ENCODE assay signal across 8 cellular contexts in the genomic region with DNA sequence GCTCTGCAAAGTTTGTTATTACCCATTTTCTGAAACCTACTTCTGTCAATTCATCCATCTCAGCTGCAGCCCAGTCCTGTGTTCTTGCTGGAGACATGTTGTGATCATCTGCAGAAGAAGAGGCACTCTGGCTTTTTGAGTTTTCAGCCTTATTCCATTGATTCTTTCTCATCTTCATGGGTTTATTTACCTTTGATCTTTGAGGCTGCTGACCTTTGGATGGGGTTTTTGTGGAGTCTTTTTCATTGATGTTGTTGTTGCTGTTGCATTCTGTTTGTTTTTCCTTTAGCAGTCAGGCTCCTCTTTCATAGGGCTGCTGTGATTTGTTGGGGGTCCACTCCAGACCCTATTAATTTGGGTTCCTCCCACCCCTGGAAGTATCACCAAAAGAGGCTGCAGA.
"Had no signal": no experiment of that assay in that cellular context is flagged by ENCODE, and none has a peak within 500 bp of the region (broad histone marks: within the 10 kb centered on the region; RNA-seq: fewer than 3 reads in every experiment).

No MANE protein-coding gene starts in this region.

- H3K4me1 ChIP-seq: HAP-1 had no signal

- H3K4me3 Mint-ChIP-seq: HFFc6 had no signal

- DNase-seq: GOT3, H7, HFFc6, IMR-90 had no signal

- FAIRE-seq: K562 had no signal

- H3K27ac ChIP-seq: HL-60 had no signal

- ATAC-seq: HCT116, K562 had no signal

- H3K4me3 ChIP-seq: HAP-1, K562 had no signal

- H3K36me3 ChIP-seq: HAP-1 had no signal

- H3K9me3 Mint-ChIP-seq: HFFc6 had no signal

- H3K27ac Mint-ChIP-seq: HFFc6 had no signal

- H3K9me3 ChIP-seq: HAP-1 had no signal
